Comparison of ENCODE assay signal across 21 cellular contexts in genomic region chrX:10054396-10054795, GRCh38.
DNase-seq lines count a peak whose midpoint lies in the region; ATAC-seq, FAIRE-seq and TF ChIP-seq lines count a peak whose summit lies in the region.
"Had no signal": no experiment of that assay in that cellular context is flagged by ENCODE, and none has a peak within 500 bp of the region (broad histone marks: within the 10 kb centered on the region; RNA-seq: fewer than 3 reads in every experiment).

No MANE protein-coding gene starts in this region.

- peak; percentile 78 for DNase-seq in NCI-H2107 treated with DMSO at 0.1 percent for 48 hours (lab: John Stamatoyannopoulos, UW; ENCODE audit: unreplicated experiment)
- DNase-seq in mammary epithelial cell: peak; percentile 48
- peak in 2 of 6 donors; percentile 21 to 38 for DNase-seq in pancreas
- DNase-seq in RCC 7860 (ENCODE audit: low spot score): no peak
- no peak for DNase-seq in OCI-M2 (lab: John Stamatoyannopoulos, UW; ENCODE audit: unreplicated experiment)
- DNase-seq in WERI-Rb-1: no peak
- DNase-seq: ACHN; C1 segment of cervical spinal cord; CD8-positive, alpha-beta memory T cell; DMS53; KG1; MV-4-11; NCI-H1417 treated with DMSO at 0.1 percent for 48 hours; NCI-H1930; NK-92 treated with Interleukin-12 subunit alpha and Interleukin-12 subunit beta, amount 100 ng/mL, for 24 hours; SHP77 treated with DMSO at 0.1 percent for 48 hours; SK-N-SH had no signal

- H2AFZ ChIP-seq in mammary epithelial cell (ENCODE audit: low read depth, low read length): no peak overlapping the region

- H4K20me1 ChIP-seq in mammary epithelial cell (ENCODE audit: insufficient read depth, low read length): no peaks in the 10 kb centered on the region

- CTCF ChIA-PET in mammary epithelial cell (lab: Charles Lee; ENCODE audit: low non-redundant PET): interaction anchor here (0.7 kb wide), 1 partner anchor 372 kb away, joined by 3 read pairs; no protein-coding TSS in a partner anchor

- no peak for FAIRE-seq in pancreas (lab: Jason Lieb, UNC)
- FAIRE-seq in RCC 7860 (lab: Jason Lieb, UNC): no peak
- FAIRE-seq: GM12892, GM18507, H54 had no signal

- H3K4me3 ChIP-seq in mammary epithelial cell (replicated peaks in 1 of 3; ENCODE audit: insufficient read depth in 1 of 3, low read depth in 2 of 3, low read length in 3 of 3) (no peak overlapping the region), pancreas (no peak overlapping the region), WERI-Rb-1 (ENCODE audit: low read depth, low read length) (no peak overlapping the region)

- H3K79me2 ChIP-seq in mammary epithelial cell (ENCODE audit: insufficient read depth, low read length): no peaks in the 10 kb centered on the region

- intact Hi-C loops in mammary epithelial cell (cut with micrococcal nuclease) (loop anchor here (5.0 to 10.0 kb wide), 2 partner anchors 37 to 60 kb away; no protein-coding TSS in a partner anchor), pancreas (cut with DNase I) (no loop called here)

- no peak overlapping the region for H3K9ac ChIP-seq in mammary epithelial cell (ENCODE audit: insufficient read depth, low read length)
- H3K9ac ChIP-seq: SK-N-SH had no signal

- dilution Hi-C loops in mammary epithelial cell (cut with HindIII; ENCODE audit: low sequenced_read_pairs): no loop called here

- TF ChIP-seq CTCF in mammary epithelial cell (conservative IDR thresholded peaks at IDR 0.05 in 1 of 2, IDR thresholded peaks at IDR 0.05 in 1 of 2; ENCODE audit: extremely low read depth in 1 of 2, insufficient read depth in 1 of 2, low read depth in 1 of 2, low read length in 2 of 2) (no peak), pancreas (IDR thresholded peaks at IDR 0.05) (no peak), WERI-Rb-1 (IDR thresholded peaks at IDR 0.05; ENCODE audit: low read depth, low read length) (no peak)

- H3K4me2 ChIP-seq in mammary epithelial cell (ENCODE audit: insufficient read depth, low read depth, low read length): no peak overlapping the region
- H3K4me2 ChIP-seq: SK-N-SH had no signal

- BruUV-seq in mammary epithelial cell (replicated peaks; lab: Mats Ljungman, UMichigan): no TSS peak

- in situ Hi-C loops in mammary epithelial cell (cut with MboI; ENCODE audit: low sequenced_read_pairs in 2 of 2): no loop called here

- H3K27me3 ChIP-seq in mammary epithelial cell (ENCODE audit: insufficient read depth, low read length): no peaks in the 10 kb centered on the region
- H3K27me3 ChIP-seq in pancreas: no peaks in the 10 kb centered on the region
- H3K27me3 ChIP-seq in WERI-Rb-1 (ENCODE audit: insufficient read depth, low read depth, severe bottlenecking): peaks cover 10% of the 10 kb centered on the region

- peak; percentile 37 to 66 (median 52) for ATAC-seq in pancreas
- ATAC-seq in HG02642 (IDR thresholded peaks at IDR 0.05; ENCODE audit: poor library complexity, unreplicated experiment): no peak

- H3K9me3 ChIP-seq in mammary epithelial cell (replicated peaks; ENCODE audit: insufficient read depth, low read length): peaks cover 4% of the 10 kb centered on the region
- no peaks in the 10 kb centered on the region for H3K9me3 ChIP-seq in pancreas
- H3K9me3 ChIP-seq in WERI-Rb-1 (ENCODE audit: severe bottlenecking): no peaks in the 10 kb centered on the region
- H3K9me3 ChIP-seq: SK-N-SH had no signal

- H3K27ac ChIP-seq in mammary epithelial cell (ENCODE audit: insufficient read depth, low read depth, low read length) (no peak overlapping the region), pancreas (no peak overlapping the region), WERI-Rb-1 (no peak overlapping the region)

- no peaks in the 10 kb centered on the region for H3K36me3 ChIP-seq in mammary epithelial cell (ENCODE audit: insufficient read depth, low read length)
- no peaks in the 10 kb centered on the region for H3K36me3 ChIP-seq in pancreas
- H3K36me3 ChIP-seq in WERI-Rb-1: no peaks in the 10 kb centered on the region

- WGBS in mammary epithelial cell (ENCODE audit: low coverage, missing lambda C conversion rate): 25% methylated on average over 8 of the region's 8 CpGs
- WGBS in pancreas, 2 donors: 28 to 49% methylated on average over 8 of the region's 8 CpGs

- peaks cover 43% of the 10 kb centered on the region for H3K4me1 ChIP-seq in mammary epithelial cell (ENCODE audit: insufficient read depth, low read length)
- H3K4me1 ChIP-seq in pancreas: no peaks in the 10 kb centered on the region

Comparison
In these comparisons a context has a peak if more than half of its experiments do, and no peak if none do; other contexts are left out.
1. DNase-seq: peak in NCI-H2107 treated with DMSO at 0.1 percent for 48 hours (single experiment) and mammary epithelial cell (single experiment); none in RCC 7860 (single experiment), OCI-M2 (single experiment) and WERI-Rb-1 (single experiment).